ENCODE assay signal across 8 cellular contexts in the genomic region with DNA sequence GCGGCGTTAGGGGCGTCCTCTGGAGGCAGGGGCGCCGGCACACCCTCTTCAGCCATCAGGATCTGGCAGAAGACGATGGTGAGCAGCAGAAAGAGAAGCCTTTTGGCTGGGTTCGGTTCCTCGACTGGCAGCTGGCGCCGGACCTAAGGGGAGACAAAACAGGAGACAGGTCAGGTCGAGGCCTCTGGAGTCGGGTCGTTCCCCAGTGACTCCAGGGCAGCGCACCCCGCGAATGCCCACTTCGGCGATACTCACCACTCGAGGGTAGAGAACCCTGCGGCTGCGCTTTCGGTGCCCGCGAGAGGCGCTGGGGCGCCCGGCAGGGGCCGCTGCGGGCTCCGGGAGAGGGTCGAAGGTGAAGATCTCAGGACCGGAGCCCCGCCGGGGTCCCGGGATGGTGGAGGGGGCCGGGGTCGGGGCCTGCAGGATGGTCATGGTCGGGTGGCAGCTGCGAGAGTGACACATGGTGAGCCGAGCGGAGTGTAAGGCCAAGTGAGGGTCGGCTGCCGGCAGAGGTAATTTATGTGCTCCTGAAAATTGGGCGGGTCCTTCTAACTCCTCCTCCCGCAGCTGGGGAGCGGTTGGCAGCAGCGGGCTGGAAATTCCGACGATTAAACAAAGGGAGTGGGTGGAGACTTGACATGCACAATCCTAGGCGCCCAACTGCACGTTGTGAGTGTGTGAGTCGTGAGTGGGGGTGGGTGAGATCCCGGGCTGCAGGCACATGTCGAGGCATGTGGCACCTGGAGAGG. TPM values are rescaled to one million over a fixed set of nuclear protein-coding genes. Genes with fewer than 3 reads are reported as not detected.
DNase-seq lines count a peak whose midpoint lies in the region; ATAC-seq and TF ChIP-seq lines count a peak whose summit lies in the region.

A gene with protein sequence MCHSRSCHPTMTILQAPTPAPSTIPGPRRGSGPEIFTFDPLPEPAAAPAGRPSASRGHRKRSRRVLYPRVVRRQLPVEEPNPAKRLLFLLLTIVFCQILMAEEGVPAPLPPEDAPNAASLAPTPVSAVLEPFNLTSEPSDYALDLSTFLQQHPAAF (minus strand): TSS at position 494 of the 752 bp plus-strand sequence. CDS start 29 bp downstream, at position 465.

- dilution Hi-C loops in IMR-90 (cut with HindIII; ENCODE audit: low sequenced_read_pairs, unreplicated experiment), result no loop called here

- H2BK20ac ChIP-seq in IMR-90 (ENCODE audit: low read depth, low read length), result peak within 1 kb of the TSS; percentile 83

- H3K18ac ChIP-seq in IMR-90 (ENCODE audit: low read depth, low read length), result peak within 1 kb of the TSS; percentile 94

- peaks cover 69% of the 10 kb centered on the region for H3K4me1 Mint-ChIP-seq in activated naive CD4-positive, alpha-beta T cell treated with anti-CD3 and anti-CD28 coated beads, Interleukin-2, amount 50 U/mL, for 24 hours
- peaks cover 21% of the 10 kb centered on the region for H3K4me1 Mint-ChIP-seq in glutamatergic neuron (ENCODE audit: low read depth, unreplicated experiment)

- H3K4me3 ChIP-seq in IMR-90 (ENCODE audit: insufficient read depth, low read depth, low read length) (peak within 1 kb of the TSS; percentile 96), SJSA1 (peak within 1 kb of the TSS; percentile 62), osteoblast (ENCODE audit: insufficient read depth, low read length) (peak within 1 kb of the TSS; percentile 89), thoracic aorta (peak within 1 kb of the TSS; percentile 93)

- H3K36me3 ChIP-seq in IMR-90 (ENCODE audit: control insufficient read depth, insufficient read depth, low read length), result peaks cover 30% of the 10 kb centered on the region
- H3K36me3 ChIP-seq in SJSA1, result peaks cover 45% of the 10 kb centered on the region
- peaks cover 22% of the 10 kb centered on the region for H3K36me3 ChIP-seq in osteoblast (ENCODE audit: insufficient read depth, low read length)
- peaks cover 13% of the 10 kb centered on the region for H3K36me3 ChIP-seq in thoracic aorta

- peak within 1 kb of the TSS; percentile 70 for H2BK120ac ChIP-seq in IMR-90 (ENCODE audit: low read depth, low read length)

- in situ Hi-C loops in IMR-90 (cut with MboI; ENCODE audit: low sequenced_read_pairs), result loop anchor here (5.0 kb wide), 3 partner anchors 38 to 333 kb away; no protein-coding TSS in a partner anchor

- H3K9me3 ChIP-seq in IMR-90 (ENCODE audit: control insufficient read depth, insufficient read depth, low read length), result no peaks in the 10 kb centered on the region
- H3K9me3 ChIP-seq in SJSA1 (replicated peaks), result no peaks in the 10 kb centered on the region
- H3K9me3 ChIP-seq in osteoblast (ENCODE audit: low read depth, low read length), result no peaks in the 10 kb centered on the region
- no peaks in the 10 kb centered on the region for H3K9me3 ChIP-seq in thoracic aorta

- H3K36me3 Mint-ChIP-seq in activated naive CD4-positive, alpha-beta T cell treated with anti-CD3 and anti-CD28 coated beads, Interleukin-2, amount 50 U/mL, for 24 hours, result peaks cover 22% of the 10 kb centered on the region
- peaks cover 4% of the 10 kb centered on the region for H3K36me3 Mint-ChIP-seq in glutamatergic neuron (ENCODE audit: unreplicated experiment)

- POLR2A ChIA-PET in IMR-90 (lab: Charles Lee; ENCODE audit: unreplicated experiment), result interaction anchor here (0.5 to 3.2 kb wide), 10 partner anchors 8 to 162 kb away, joined by 3 to 19 read pairs (median 5); no protein-coding TSS in a partner anchor

- H2BK15ac ChIP-seq in IMR-90 (ENCODE audit: low read depth, low read length), result peak within 1 kb of the TSS; percentile 12; the same call in 2 of the 3 replicates

- peak within 1 kb of the TSS; percentile 87 for H4K8ac ChIP-seq in IMR-90 (ENCODE audit: low read depth in 2 of 2, low read length in 2 of 2)

- H3K4me2 ChIP-seq in IMR-90 (ENCODE audit: low read depth, low read length) (peak within 1 kb of the TSS; percentile 85), osteoblast (ENCODE audit: insufficient read depth, low read length) (peak within 1 kb of the TSS; percentile 82)

- no peaks in the 10 kb centered on the region for H3K27me3 Mint-ChIP-seq in activated naive CD4-positive, alpha-beta T cell treated with anti-CD3 and anti-CD28 coated beads, Interleukin-2, amount 50 U/mL, for 24 hours
- H3K27me3 Mint-ChIP-seq in glutamatergic neuron (ENCODE audit: unreplicated experiment), result peaks cover 22% of the 10 kb centered on the region

- CTCF ChIA-PET in IMR-90 (lab: Yijun Ruan, JAX), result interaction anchor here (1.0 kb wide), 1 partner anchor 38 kb away, joined by 3 read pairs; no protein-coding TSS in a partner anchor

- H3K27me3 ChIP-seq in IMR-90 (ENCODE audit: control insufficient read depth, insufficient read depth, low read length), result no peaks in the 10 kb centered on the region
- no peaks in the 10 kb centered on the region for H3K27me3 ChIP-seq in SJSA1 (replicated peaks)
- H3K27me3 ChIP-seq in osteoblast (ENCODE audit: insufficient read depth, low read length), result no peaks in the 10 kb centered on the region
- no peaks in the 10 kb centered on the region for H3K27me3 ChIP-seq in thoracic aorta (replicated peaks; ENCODE audit: insufficient read depth)

- peak within 1 kb of the TSS; percentile 91 for H2AK9ac ChIP-seq in IMR-90 (replicated peaks; ENCODE audit: low read depth, low read length, poor library complexity)

- H4K5ac ChIP-seq in IMR-90 (ENCODE audit: low read depth, low read length), result peak within 1 kb of the TSS; percentile 87

- peak within 1 kb of the TSS; percentile 96 for H2AK5ac ChIP-seq in IMR-90 (ENCODE audit: low read depth, low read length)

- peak within 1 kb of the TSS; percentile 93 for H3K56ac ChIP-seq in IMR-90 (ENCODE audit: extremely low read depth, insufficient read depth, low read length)

- DNase-seq in IMR-90, result peak; percentile 95
- peak; percentile 93 to 96 for DNase-seq in SJSA1 (ENCODE audit: low read depth in 1 of 2, low spot score in 2 of 2)
- peak; percentile 87 for DNase-seq in glutamatergic neuron
- peak; percentile 90 for DNase-seq in osteoblast (ENCODE audit: insufficient read length, low spot score, missing footprints)
- DNase-seq in thoracic aorta (ENCODE audit: low spot score), result peak; percentile 64
- DNase-seq in NK-92 (lab: John Stamatoyannopoulos, UW; ENCODE audit: unreplicated experiment), result no peak

- peak; percentile 54 for TF ChIP-seq RAD21 in IMR-90 (IDR thresholded peaks at IDR 0.05; ENCODE audit: low read length)

- TF ChIP-seq POLR2A in GM10847 (IDR thresholded peaks at IDR 0.05; ENCODE audit: extremely low read depth, insufficient read length) (peak; percentile 98), IMR-90 (IDR thresholded peaks at IDR 0.05; ENCODE audit: low read depth, low read length) (peak; percentile 99)

- intact Hi-C loops in IMR-90 (cut with micrococcal nuclease), result loop anchor here (1.0 to 5.0 kb wide), 5 partner anchors 8 to 343 kb away; no protein-coding TSS in a partner anchor

- peak within 1 kb of the TSS; percentile 96 for H2BK5ac ChIP-seq in IMR-90 (ENCODE audit: low read depth, low read length, poor library complexity, severe bottlenecking)

- peak within 1 kb of the TSS; percentile 98 for H3K27ac ChIP-seq in IMR-90 (ENCODE audit: insufficient read depth, low read length)
- H3K27ac ChIP-seq in SJSA1, result peak within 1 kb of the TSS; percentile 49
- peak within 1 kb of the TSS; percentile 97 for H3K27ac ChIP-seq in osteoblast (ENCODE audit: low read depth, low read length)
- H3K27ac ChIP-seq in thoracic aorta, result peak within 1 kb of the TSS; percentile 92 to 94

- H3K4me3 Mint-ChIP-seq in activated naive CD4-positive, alpha-beta T cell treated with anti-CD3 and anti-CD28 coated beads, Interleukin-2, amount 50 U/mL, for 24 hours, result peak within 1 kb of the TSS; percentile 97
- H3K4me3 Mint-ChIP-seq in glutamatergic neuron (ENCODE audit: unreplicated experiment), result peak within 1 kb of the TSS; percentile 94

- H4K20me1 ChIP-seq in IMR-90 (ENCODE audit: insufficient read depth, low read length), result peaks cover 18% of the 10 kb centered on the region
- peaks cover 11% of the 10 kb centered on the region for H4K20me1 ChIP-seq in osteoblast (ENCODE audit: insufficient read depth, low read length)

- H3K9me3 Mint-ChIP-seq in activated naive CD4-positive, alpha-beta T cell treated with anti-CD3 and anti-CD28 coated beads, Interleukin-2, amount 50 U/mL, for 24 hours, result no peaks in the 10 kb centered on the region
- peaks cover 13% of the 10 kb centered on the region for H3K9me3 Mint-ChIP-seq in glutamatergic neuron (ENCODE audit: unreplicated experiment)

- peak within 1 kb of the TSS; percentile 99 for H3K23ac ChIP-seq in IMR-90 (ENCODE audit: low read depth, low read length)

- H3K9ac ChIP-seq in IMR-90 (ENCODE audit: low read depth, low read length), result peak within 1 kb of the TSS; percentile 99

- TF ChIP-seq CTCF in IMR-90 (conservative IDR thresholded peaks at IDR 0.05; ENCODE audit: low read depth, low read length) (peak; percentile 61), glutamatergic neuron (IDR thresholded peaks at IDR 0.05; ENCODE audit: partially characterized antibody, unreplicated experiment) (peak; percentile 57), osteoblast (IDR thresholded peaks at IDR 0.05; ENCODE audit: extremely low read depth, low read depth, low read length) (peak; percentile 58), thoracic aorta (IDR thresholded peaks at IDR 0.05) (peak; percentile 71)

- H3K27ac Mint-ChIP-seq in activated naive CD4-positive, alpha-beta T cell treated with anti-CD3 and anti-CD28 coated beads, Interleukin-2, amount 50 U/mL, for 24 hours, result peak within 1 kb of the TSS; percentile 97
- peak within 1 kb of the TSS; percentile 89 for H3K27ac Mint-ChIP-seq in glutamatergic neuron (ENCODE audit: unreplicated experiment)

- H3K4ac ChIP-seq in IMR-90 (ENCODE audit: low read depth, low read length), result peak within 1 kb of the TSS; percentile 94

- BruUV-seq in IMR-90 (replicated peaks; lab: Mats Ljungman, UMichigan), result TSS peak; percentile 96

- H3K4me1 ChIP-seq in IMR-90 (ENCODE audit: control insufficient read depth, insufficient read depth, low read length), result peaks cover 32% of the 10 kb centered on the region
- H3K4me1 ChIP-seq in SJSA1 (replicated peaks), result peaks cover 61% of the 10 kb centered on the region
- H3K4me1 ChIP-seq in osteoblast (ENCODE audit: insufficient read depth, low read length), result peaks cover 39% of the 10 kb centered on the region
- H3K4me1 ChIP-seq in thoracic aorta (ENCODE audit: control insufficient read depth in 1 of 2, low read depth in 2 of 2), result peaks cover 9 to 46% of the 10 kb centered on the region in 2 donors

- H3K14ac ChIP-seq in IMR-90 (replicated peaks; ENCODE audit: low read depth, low read length), result peak within 1 kb of the TSS; percentile 99

- peaks cover 22 to 67% of the 10 kb centered on the region in 2 experiments for H3K79me1 ChIP-seq in IMR-90 (ENCODE audit: low read depth in 1 of 2, low read length in 2 of 2)

- peak within 1 kb of the TSS; percentile 84 for H2AFZ ChIP-seq in IMR-90 (replicated peaks; ENCODE audit: low read length, poor library complexity)
- no peak within 1 kb of the TSS for H2AFZ ChIP-seq in osteoblast (ENCODE audit: low read length)

- peak within 1 kb of the TSS; percentile 84 for H4K91ac ChIP-seq in IMR-90 (ENCODE audit: insufficient read depth, low read depth, low read length)

- ATAC-seq in IMR-90 (ENCODE audit: low read depth) (peak; percentile 35), thoracic aorta (ENCODE audit: insufficient number of reproducible peaks, low FRiP score, low read depth) (peak; percentile 30)

- H3K9me1 ChIP-seq in IMR-90 (ENCODE audit: insufficient read depth, low read length), result peaks cover 30% of the 10 kb centered on the region

- WGBS in IMR-90 (ENCODE audit: extremely low coverage in 2 of 2, insufficient read length in 1 of 2), 2 experiments, result 0% methylated on average over 15 of the region's 54 CpGs; no CpG with 5 or more reads in 1 of the 2 experiments

- H3K79me2 ChIP-seq in osteoblast (ENCODE audit: insufficient read depth, low read length), result peaks cover 40% of the 10 kb centered on the region

RNA-seq across cellular contexts. Expression of the gene that starts here (rescaled TPM):
- total RNA-seq in IMR-90 (2012; rRNA removed), result 38.4 and 65.8 TPM in 2 replicates
- polyA plus RNA-seq in IMR-90 (2012; rRNA removed), result 159 and 163 TPM in 2 replicates
- 156 and 229 TPM in 2 replicates for polyA plus RNA-seq in IMR-90 (2012; cell fraction: cytosol; rRNA removed)
- 349 and 418 TPM in 2 replicates for polyA plus RNA-seq in IMR-90 (2012; cell fraction: nucleus; rRNA removed; ENCODE audit: low replicate concordance)
- 119 and 139 TPM in 2 replicates for total RNA-seq in SJSA1 (2014; rRNA removed; shearing (Covaris generic))
- 13.5 TPM for total RNA-seq in glutamatergic neuron (ENCODE audit: unreplicated experiment)
- 29.5 and 54.6 TPM in 2 replicates for total RNA-seq in osteoblast
- total RNA-seq in thoracic aorta, result 10 to 100 TPM; 43.5 to 43.8 TPM
